16 cellular contexts compared by ENCODE assay signal in genomic region chr3:8458711-8459110, GRCh38. TPM values are rescaled to one million over a fixed set of nuclear protein-coding genes. Genes with fewer than 3 reads are reported as not detected.
DNase-seq lines count a peak whose midpoint lies in the region; ATAC-seq, FAIRE-seq and TF ChIP-seq lines count a peak whose summit lies in the region.
"Had no signal": no experiment of that assay in that cellular context is flagged by ENCODE, and none has a peak within 500 bp of the region (broad histone marks: within the 10 kb centered on the region; RNA-seq: fewer than 3 reads in every experiment).

No MANE protein-coding gene starts in this region.

- H3K9ac ChIP-seq in endothelial cell of umbilical vein (replicated peaks; ENCODE audit: extremely low read depth, insufficient read depth, low read length), result no peak overlapping the region
- H3K9ac ChIP-seq: BLaER1 had no signal

- peak overlapping the region; percentile 68; the same call in 1 of the 2 replicates for H3K4me3 Mint-ChIP-seq in HFFc6
- no peak overlapping the region for H3K4me3 Mint-ChIP-seq in CD8-positive, alpha-beta T cell
- H3K4me3 Mint-ChIP-seq: activated CD4-positive, alpha-beta T cell treated with anti-CD3 and anti-CD28 coated beads for 36 hours; nephron progenitor cell had no signal

- no peak for TF ChIP-seq EP300 in sigmoid colon (IDR thresholded peaks at IDR 0.05)

- CTCF ChIA-PET in AG04449 (lab: Yijun Ruan, JAX), result interaction anchor here (0.8 to 3.2 kb wide), 6 partner anchors 11 to 149 kb away, joined by 3 to 19 read pairs (median 5); no protein-coding TSS in a partner anchor
- CTCF ChIA-PET in endothelial cell of umbilical vein (lab: Charles Lee), result interaction anchor here (0.6 to 1.8 kb wide), 7 partner anchors 13 to 43 kb away, joined by 3 to 6 read pairs (median 3); partner anchors contain the start of gene LMCD1
- CTCF ChIA-PET in RWPE1 (lab: Yijun Ruan, JAX), result no interaction called here
- CTCF ChIA-PET in CD8-positive, alpha-beta T cell (lab: Charles Lee), result interaction anchor here (0.6 kb wide), 1 partner anchor 80 kb away, joined by 3 read pairs; no protein-coding TSS in a partner anchor

- FAIRE-seq in endothelial cell of umbilical vein (lab: Jason Lieb, UNC), result no peak
- FAIRE-seq: islet of Langerhans had no signal

- H2AFZ ChIP-seq in endothelial cell of umbilical vein (ENCODE audit: low read depth, low read length), result no peak overlapping the region

- H3K4me2 ChIP-seq in endothelial cell of umbilical vein (ENCODE audit: insufficient read depth, low read length), result no peak overlapping the region
- H3K4me2 ChIP-seq: BLaER1 had no signal

- no peaks in the 10 kb centered on the region for H4K20me1 ChIP-seq in endothelial cell of umbilical vein (replicated peaks; ENCODE audit: control insufficient read depth, extremely low read depth, insufficient read depth, low read length)
- H4K20me1 ChIP-seq: BLaER1 had no signal

- ATAC-seq in HG02571 (IDR thresholded peaks at IDR 0.05; ENCODE audit: unreplicated experiment), result no peak
- no peak for ATAC-seq in CD8-positive, alpha-beta T cell
- ATAC-seq: activated CD4-positive, alpha-beta T cell treated with anti-CD3 and anti-CD28 coated beads for 36 hours had no signal

- no TSS peak for BruUV-seq in endothelial cell of umbilical vein (replicated peaks; lab: Mats Ljungman, UMichigan)

- H3K27me3 Mint-ChIP-seq in HFFc6 (ENCODE audit: insufficient read depth), result 0 out of 2 replicates have a peak, but pooled peaks cover 1% of the 10 kb centered on the region
- peaks cover 2% of the 10 kb centered on the region for H3K27me3 Mint-ChIP-seq in CD8-positive, alpha-beta T cell (ENCODE audit: low read depth)

- 76% methylated on average over 6 of the region's 6 CpGs for WGBS in sigmoid colon, 2 donors

- H3K36me3 ChIP-seq in endothelial cell of umbilical vein (ENCODE audit: control insufficient read depth in 2 of 2, extremely low read depth in 1 of 2, insufficient read depth in 2 of 2, low read length in 2 of 2) (no peaks in the 10 kb centered on the region), sigmoid colon (no peaks in the 10 kb centered on the region)
- no peaks in the 10 kb centered on the region for H3K36me3 ChIP-seq in CD8-positive, alpha-beta T cell (ENCODE audit: insufficient read depth, low read length)
- H3K36me3 ChIP-seq: BLaER1, cardiac muscle cell, vagina had no signal

- peaks cover 70% of the 10 kb centered on the region for H3K4me1 Mint-ChIP-seq in HFFc6 (ENCODE audit: low read depth)
- no peaks in the 10 kb centered on the region for H3K4me1 Mint-ChIP-seq in CD8-positive, alpha-beta T cell (ENCODE audit: low read depth)
- H3K4me1 Mint-ChIP-seq: activated CD4-positive, alpha-beta T cell treated with anti-CD3 and anti-CD28 coated beads for 36 hours had no signal

- no peaks in the 10 kb centered on the region for H3K9me1 ChIP-seq in endothelial cell of umbilical vein (replicated peaks; ENCODE audit: control insufficient read depth, extremely low read depth, insufficient read depth, low read length)

- no peaks in the 10 kb centered on the region for H3K79me2 ChIP-seq in endothelial cell of umbilical vein (ENCODE audit: control insufficient read depth, insufficient read depth, low read length)

- intact Hi-C loops in endothelial cell of umbilical vein (cut with micrococcal nuclease), result no loop called here
- intact Hi-C loops in sigmoid colon (cut with DNase I), result no loop called here
- intact Hi-C loops in CD8-positive, alpha-beta T cell (cut with DNase I, micrococcal nuclease), result no loop called here

- H3K9me3 ChIP-seq in endothelial cell of umbilical vein (replicated peaks; ENCODE audit: control insufficient read depth, insufficient read depth, low read length) (no peaks in the 10 kb centered on the region), sigmoid colon (no peaks in the 10 kb centered on the region)
- H3K9me3 ChIP-seq in CD8-positive, alpha-beta T cell (ENCODE audit: low read length), result no peaks in the 10 kb centered on the region
- H3K9me3 ChIP-seq: BLaER1, vagina had no signal

- POLR2A ChIA-PET in AG04449 (lab: Yijun Ruan, JAX), result interaction anchor here (0.7 to 2.4 kb wide), 8 partner anchors 13 to 160 kb away, joined by 3 to 22 read pairs (median 5); partner anchors contain the start of gene LMCD1
- POLR2A ChIA-PET in endothelial cell of umbilical vein (lab: Charles Lee), result no interaction called here
- POLR2A ChIA-PET in RWPE1 (lab: Yijun Ruan, JAX; ENCODE audit: low non-redundant PET), result no interaction called here
- POLR2A ChIA-PET in CD8-positive, alpha-beta T cell (lab: Charles Lee), result no interaction called here

- peaks cover 5% of the 10 kb centered on the region; the same call in 1 of the 2 replicates for H3K36me3 Mint-ChIP-seq in HFFc6 (ENCODE audit: low read depth)
- no peaks in the 10 kb centered on the region for H3K36me3 Mint-ChIP-seq in CD8-positive, alpha-beta T cell

- DNase-seq in AG04449 (ENCODE audit: low read depth, low spot score) (peak; percentile 98), HFFc6 (peak; percentile 61), endothelial cell of umbilical vein (ENCODE audit: low read depth, low spot score) (peak; percentile 25), non-pigmented ciliary epithelial cell (ENCODE audit: low read depth) (peak; percentile 87), RWPE1 (ENCODE audit: low spot score) (no peak), sigmoid colon (no peak)
- DNase-seq in CD8-positive, alpha-beta T cell, result no peak
- DNase-seq: activated CD4-positive, alpha-beta T cell treated with anti-CD3 and anti-CD28 coated beads for 36 hours; KG1; nephron progenitor cell had no signal

- H3K27ac ChIP-seq in endothelial cell of umbilical vein (ENCODE audit: insufficient read depth, low read depth, low read length) (no peak overlapping the region), RWPE1 (no peak overlapping the region), sigmoid colon (peak overlapping the region in 1 of 4 donors; percentile 43)
- H3K27ac ChIP-seq in CD8-positive, alpha-beta T cell (ENCODE audit: low read depth, low read length), result no peak overlapping the region
- H3K27ac ChIP-seq: BLaER1, cardiac muscle cell, epithelial cell of prostate, vagina had no signal

- TF ChIP-seq POLR2A in endothelial cell of umbilical vein (IDR thresholded peaks at IDR 0.05; ENCODE audit: low read depth, low read length) (no peak), sigmoid colon (IDR thresholded peaks at IDR 0.05) (no peak)

- H3K9me3 Mint-ChIP-seq in HFFc6, result no peaks in the 10 kb centered on the region
- no peaks in the 10 kb centered on the region for H3K9me3 Mint-ChIP-seq in CD8-positive, alpha-beta T cell
- H3K9me3 Mint-ChIP-seq: nephron progenitor cell had no signal

- H3K4me3 ChIP-seq in AG04449 (ENCODE audit: low read depth, low read length) (no peak overlapping the region), endothelial cell of umbilical vein (replicated peaks in 1 of 3; ENCODE audit: insufficient read depth in 1 of 3, low read depth in 1 of 3, low read length in 3 of 3) (no peak overlapping the region), sigmoid colon (no peak overlapping the region)
- H3K4me3 ChIP-seq in CD8-positive, alpha-beta T cell (ENCODE audit: low read depth, low read length), result no peak overlapping the region
- H3K4me3 ChIP-seq: BLaER1, cardiac muscle cell, vagina had no signal

- H3K4me1 ChIP-seq in endothelial cell of umbilical vein (ENCODE audit: control insufficient read depth, extremely low read depth, insufficient read depth, low read length) (no peaks in the 10 kb centered on the region), sigmoid colon (no peaks in the 10 kb centered on the region)
- H3K4me1 ChIP-seq in CD8-positive, alpha-beta T cell (ENCODE audit: insufficient read depth, low read length), result no peaks in the 10 kb centered on the region
- H3K4me1 ChIP-seq: BLaER1, vagina had no signal

- dilution Hi-C loops in endothelial cell of umbilical vein (cut with MboI; ENCODE audit: extremely low pct_ligation_motif_present, low sequenced_read_pairs), result no loop called here

- TF ChIP-seq CTCF in AG04449 (IDR thresholded peaks at IDR 0.05; ENCODE audit: insufficient read depth, low read length, missing control alignments), result no peak
- TF ChIP-seq CTCF in HFFc6 (IDR thresholded peaks at IDR 0.05), result peak; percentile 12; the same call in 1 of the 2 replicates
- no peak for TF ChIP-seq CTCF in endothelial cell of umbilical vein (IDR thresholded peaks at IDR 0.05; ENCODE audit: extremely low read depth in 1 of 2, insufficient read depth in 1 of 2, low read depth in 1 of 2, low read length in 2 of 2)
- TF ChIP-seq CTCF in RWPE1 (conservative IDR thresholded peaks at IDR 0.05; ENCODE audit: low read depth), result no peak
- TF ChIP-seq CTCF in sigmoid colon (IDR thresholded peaks at IDR 0.05), result no peak
- TF ChIP-seq CTCF in CD8-positive, alpha-beta T cell (IDR thresholded peaks at IDR 0.05), result no peak

- H3K27me3 ChIP-seq in endothelial cell of umbilical vein (ENCODE audit: control insufficient read depth in 2 of 2, insufficient read depth in 2 of 2, low read length in 2 of 2) (no peaks in the 10 kb centered on the region), sigmoid colon (no peaks in the 10 kb centered on the region)
- H3K27me3 ChIP-seq in CD8-positive, alpha-beta T cell (ENCODE audit: insufficient read depth, low read length), result no peaks in the 10 kb centered on the region
- H3K27me3 ChIP-seq: BLaER1, cardiac muscle cell, vagina had no signal

- H3K27ac Mint-ChIP-seq in HFFc6, result peak overlapping the region; percentile 96
- no peak overlapping the region for H3K27ac Mint-ChIP-seq in CD8-positive, alpha-beta T cell
- H3K27ac Mint-ChIP-seq: activated CD4-positive, alpha-beta T cell treated with anti-CD3 and anti-CD28 coated beads for 36 hours had no signal

TF ChIP-seq in endothelial cell of umbilical vein, 7 proteins besides CTCF, POLR2A, EP300 and RAD21:
- TF ChIP-seq FOS (IDR thresholded peaks at IDR 0.05; ENCODE audit: borderline replicate concordance, insufficient read depth, low read length) (no peak), JUN (IDR thresholded peaks at IDR 0.05; ENCODE audit: borderline replicate concordance, insufficient read depth, insufficient read length, low read depth) (no peak)

RNA-seq across cellular contexts. Expression of gene LMCD1, which starts 42.9 kb away (rescaled TPM):
- total RNA-seq in HFFc6 (2021; fragmentation: NEBNext Ultra II Directional; extraction: Animal tissue kit (Norgen Biotek cat#: 25700)), result 10 to 100 TPM; 20.1 to 50.6 (median 23.3) TPM
- 11.1 and 14.5 TPM in 2 replicates for total RNA-seq in endothelial cell of umbilical vein
- 7.6 and 11.4 TPM in 2 replicates for polyA plus RNA-seq in endothelial cell of umbilical vein
- 10.9 and 12.3 TPM in 2 replicates for polyA plus RNA-seq in endothelial cell of umbilical vein (2011; cell fraction: cytosol; rRNA removed)
- polyA plus RNA-seq in endothelial cell of umbilical vein (2011; cell fraction: nucleus; rRNA removed), result 11.8 and 12.1 TPM in 2 replicates
- polyA plus RNA-seq in endothelial cell of umbilical vein (2012), result 11.6 and 15.5 TPM in 2 replicates
- 5.8 and 12.4 TPM in 2 replicates for polyA minus RNA-seq in endothelial cell of umbilical vein
- polyA minus RNA-seq in endothelial cell of umbilical vein (2011; cell fraction: cytosol; rRNA and poly(A)+ RNA removed), result not detected
- 10.3 and 13.6 TPM in 2 replicates for polyA minus RNA-seq in endothelial cell of umbilical vein (2011; cell fraction: nucleus; rRNA and poly(A)+ RNA removed)
- 10 to 100 TPM in 3 of 4 donors, 1 to 10 TPM in 1; 9.7 to 49.3 (median 19.5) TPM for total RNA-seq in sigmoid colon
- 10 to 100 TPM in 2 of 3 donors, 1 to 10 TPM in 1; 6.5 to 16.2 (median 11.4) TPM for polyA plus RNA-seq in sigmoid colon
- total RNA-seq in CD8-positive, alpha-beta T cell, result under 1 TPM; 0.33 TPM

Comparison
In these comparisons a context has a peak if more than half of its experiments do, and no peak if none do; other contexts are left out.
1. DNase-seq: peak in AG04449 (single experiment), HFFc6 (single experiment), endothelial cell of umbilical vein (single experiment) and non-pigmented ciliary epithelial cell (single experiment); none in RWPE1 (single experiment), sigmoid colon (single experiment) and CD8-positive, alpha-beta T cell (0 of 7).